Comparison of ENCODE assay signal across 9 cellular contexts in genomic region chr10:42755028-42755451, GRCh38.
A peak's percentile ranks its signal among the peaks of the same experiment; 100 is the strongest.
DNase-seq lines count a peak whose midpoint lies in the region; ATAC-seq and FAIRE-seq lines count a peak whose summit lies in the region.
"Had no signal": no experiment of that assay in that cellular context is flagged by ENCODE, and none has a peak within 500 bp of the region (broad histone marks: within the 10 kb centered on the region; RNA-seq: fewer than 3 reads in every experiment).

No MANE protein-coding gene starts in this region.

- no peaks in the 10 kb centered on the region for H3K36me3 ChIP-seq in iPS-15b (ENCODE audit: control insufficient read depth, insufficient read depth, low read length)

- H3K4me1 ChIP-seq in iPS-15b (ENCODE audit: control insufficient read depth, insufficient read depth, low read length): peaks cover 2% of the 10 kb centered on the region

- no peaks in the 10 kb centered on the region for H3K9me3 ChIP-seq in iPS-15b (ENCODE audit: control insufficient read depth, insufficient read depth, low read length)

- H3K9ac ChIP-seq in iPS-15b (ENCODE audit: low read depth, low read length): no peak overlapping the region

- no peak overlapping the region for H3K4me3 Mint-ChIP-seq in activated naive CD8-positive, alpha-beta T cell treated with anti-CD3 and anti-CD28 coated beads, Interleukin-2, amount 50 U/mL, for 24 hours

- H3K4me1 Mint-ChIP-seq in activated naive CD8-positive, alpha-beta T cell treated with anti-CD3 and anti-CD28 coated beads, Interleukin-2, amount 50 U/mL, for 24 hours: peaks cover 10% of the 10 kb centered on the region

- peaks cover 69% of the 10 kb centered on the region for H3K27me3 Mint-ChIP-seq in activated naive CD8-positive, alpha-beta T cell treated with anti-CD3 and anti-CD28 coated beads, Interleukin-2, amount 50 U/mL, for 24 hours

- peak; percentile 6 for DNase-seq in activated naive CD8-positive, alpha-beta T cell treated with anti-CD3 and anti-CD28 coated beads, Interleukin-2, amount 50 U/mL, for 24 hours
- no peak for DNase-seq in skeletal muscle cell (ENCODE audit: low read depth)
- DNase-seq in NCI-H146 (lab: John Stamatoyannopoulos, UW): no peak
- DNase-seq in GM19239 (ENCODE audit: insufficient read length, low spot score): no peak
- DNase-seq in NCI-H2107 (lab: John Stamatoyannopoulos, UW): no peak
- DNase-seq in RKO (ENCODE audit: low spot score): no peak
- DNase-seq: NCI-H2171 treated with DMSO at 0.1 percent for 48 hours had no signal

- H3K9me3 Mint-ChIP-seq in activated naive CD8-positive, alpha-beta T cell treated with anti-CD3 and anti-CD28 coated beads, Interleukin-2, amount 50 U/mL, for 24 hours: peaks cover 5% of the 10 kb centered on the region

- peak; percentile 25 for ATAC-seq in GM18511 (IDR thresholded peaks at IDR 0.05; ENCODE audit: unreplicated experiment)
- ATAC-seq in activated naive CD8-positive, alpha-beta T cell treated with anti-CD3 and anti-CD28 coated beads, Interleukin-2, amount 50 U/mL, for 24 hours: peak; percentile 23

- peaks cover 67% of the 10 kb centered on the region for H3K27me3 ChIP-seq in iPS-15b (ENCODE audit: control insufficient read depth, insufficient read depth, low read length)

- FAIRE-seq in GM19239 (lab: Jason Lieb, UNC): no peak

- H3K36me3 Mint-ChIP-seq in activated naive CD8-positive, alpha-beta T cell treated with anti-CD3 and anti-CD28 coated beads, Interleukin-2, amount 50 U/mL, for 24 hours (ENCODE audit: low read depth): no peaks in the 10 kb centered on the region

- peak overlapping the region; percentile 56 for H3K4me3 ChIP-seq in iPS-15b (ENCODE audit: low read depth, low read length)
- peak overlapping the region; percentile 47 for H3K4me3 ChIP-seq in skeletal muscle cell (ENCODE audit: low read depth, low read length)

- no peak overlapping the region for H3K27ac Mint-ChIP-seq in activated naive CD8-positive, alpha-beta T cell treated with anti-CD3 and anti-CD28 coated beads, Interleukin-2, amount 50 U/mL, for 24 hours
